ENCODE assay signal across 8 cellular contexts in genomic region chr20:63641792-63642517, GRCh38. TPM values are rescaled to one million over a fixed set of nuclear protein-coding genes. Genes with fewer than 3 reads are reported as not detected.
DNase-seq lines count a peak whose midpoint lies in the region; ATAC-seq and TF ChIP-seq lines count a peak whose summit lies in the region.

No MANE protein-coding gene starts in this region.

- ATAC-seq in HG02610 (IDR thresholded peaks at IDR 0.05; ENCODE audit: unreplicated experiment) = peak; percentile 61

- intact Hi-C loops in ascending aorta (cut with DNase I) (loop anchor here (2.0 kb wide), 1 partner anchor 17 kb away; the partner anchor contains the start of gene RTEL1), sigmoid colon (cut with DNase I) (no loop called here)

- H3K27me3 ChIP-seq in ascending aorta (no peaks in the 10 kb centered on the region), sigmoid colon (no peaks in the 10 kb centered on the region)

- 2% methylated on average over 85 of the region's 85 CpGs for WGBS in sigmoid colon, 2 donors

- H3K4me1 ChIP-seq in ascending aorta (peaks cover 6 to 7% of the 10 kb centered on the region in 2 donors), sigmoid colon (peaks cover 0 to 15% (median 10%) of the 10 kb centered on the region in 4 donors)

- H3K4me3 ChIP-seq in GM12875 (ENCODE audit: low read depth, low read length) (peak overlapping the region; percentile 46), ascending aorta (peak overlapping the region; percentile 64 to 70), sigmoid colon (peak overlapping the region; percentile 28 to 57 (median 54))

- TF ChIP-seq CTCF in GM12875 (IDR thresholded peaks at IDR 0.05; ENCODE audit: borderline replicate concordance, insufficient read depth, low read depth, low read length) (peak; percentile 54), ascending aorta (IDR thresholded peaks at IDR 0.05) (peak in 2 of 3 experiments; percentile 23 to 35), sigmoid colon (IDR thresholded peaks at IDR 0.05) (peak in 3 of 4 experiments; percentile 20 to 29 (median 28))

- TF ChIP-seq POLR2A in sigmoid colon (IDR thresholded peaks at IDR 0.05) = no peak

- H3K36me3 ChIP-seq in ascending aorta (no peaks in the 10 kb centered on the region), sigmoid colon (no peaks in the 10 kb centered on the region)

- H3K27ac ChIP-seq in ascending aorta (peak overlapping the region in 1 of 2 donors; percentile 65), sigmoid colon (peak overlapping the region; percentile 69 to 77 (median 74))

- peak; percentile 82 for DNase-seq in NCI-H1417 treated with DMSO at 0.1 percent for 48 hours (lab: John Stamatoyannopoulos, UW)
- peak; percentile 95 for DNase-seq in T-helper 22 cell (ENCODE audit: low read depth)
- peak; percentile 57 to 89 for DNase-seq in ascending aorta (ENCODE audit: low spot score in 2 of 2)
- DNase-seq in hippocampal formation (lab: John Stamatoyannopoulos, UW) = peak; percentile 61 to 93
- DNase-seq in sigmoid colon = peak; percentile 91
- DNase-seq in GF-D8 (lab: John Stamatoyannopoulos, UW) = no peak

- no peaks in the 10 kb centered on the region for H3K9me3 ChIP-seq in ascending aorta
- no peaks in the 10 kb centered on the region for H3K9me3 ChIP-seq in sigmoid colon

- TF ChIP-seq EP300 in sigmoid colon (IDR thresholded peaks at IDR 0.05) = no peak

RNA-seq across cellular contexts. Expression of gene STMN3, which starts 11.3 kb away (rescaled TPM):
- total RNA-seq in ascending aorta = 37.0 TPM
- 10 to 100 TPM; 14.6 to 22.1 (median 20.1) TPM for total RNA-seq in sigmoid colon
- 10 to 100 TPM in 1 of 3 donors, 1 to 10 TPM in 2; 1.8 to 25.2 (median 6.6) TPM for polyA plus RNA-seq in sigmoid colon

RNA-seq across cellular contexts. Expression of gene GMEB2, which starts 15.1 kb away (rescaled TPM):
- total RNA-seq in ascending aorta (14.0 TPM), sigmoid colon (1 to 10 TPM; 6.2 to 8.2 (median 8.0) TPM)
- 10 to 100 TPM in 1 of 3 donors, 1 to 10 TPM in 2; 6.0 to 15.1 (median 7.4) TPM for polyA plus RNA-seq in sigmoid colon

RNA-seq across cellular contexts. Expression of gene RTEL1, which starts 16.2 kb away (rescaled TPM):
- total RNA-seq in ascending aorta (80.6 TPM), sigmoid colon (10 to 100 TPM; 19.6 to 44.3 (median 31.4) TPM)
- polyA plus RNA-seq in sigmoid colon = 10 to 100 TPM in 1 of 3 donors, 1 to 10 TPM in 2; 3.6 to 22.4 (median 9.0) TPM

RNA-seq across cellular contexts. Expression of gene TNFRSF6B, which starts 54.5 kb away (rescaled TPM):
- total RNA-seq in ascending aorta (119 TPM), sigmoid colon (10 to 100 TPM in 1 of 4 donors, 1 to 10 TPM in 3; 1.8 to 45.5 (median 4.2) TPM)
- polyA plus RNA-seq in sigmoid colon = 100 to 1,000 TPM in 1 of 3 donors, 1 to 10 TPM in 2; 1.2 to 186 (median 4.8) TPM
